In genomic region chr12:79560165-79560889, GRCh38 we compare ENCODE assay signal across 15 cellular contexts.
A peak's percentile ranks its signal among the peaks of the same experiment; 100 is the strongest.
DNase-seq lines count a peak whose midpoint lies in the region; ATAC-seq and TF ChIP-seq lines count a peak whose summit lies in the region.
"Had no signal": no experiment of that assay in that cellular context is flagged by ENCODE, and none has a peak within 500 bp of the region (broad histone marks: within the 10 kb centered on the region; RNA-seq: fewer than 3 reads in every experiment).

No MANE protein-coding gene starts in this region.

- peaks cover 14% of the 10 kb centered on the region for H3K4me1 ChIP-seq in IMR-90 (ENCODE audit: control insufficient read depth, insufficient read depth, low read length)
- H3K4me1 ChIP-seq in ascending aorta = peaks cover 0 to 39% of the 10 kb centered on the region in 2 donors
- peaks cover 4 to 54% (median 18%) of the 10 kb centered on the region in 4 donors for H3K4me1 ChIP-seq in transverse colon

- TF ChIP-seq POLR2A in IMR-90 (IDR thresholded peaks at IDR 0.05; ENCODE audit: low read depth, low read length) = no peak
- TF ChIP-seq POLR2A in transverse colon (IDR thresholded peaks at IDR 0.05) = no peak

- no peak overlapping the region for H3K4me3 ChIP-seq in IMR-90 (ENCODE audit: insufficient read depth, low read depth, low read length)
- no peak overlapping the region for H3K4me3 ChIP-seq in ascending aorta
- H3K4me3 ChIP-seq in transverse colon = no peak overlapping the region

- H2AFZ ChIP-seq in IMR-90 (replicated peaks; ENCODE audit: low read length, poor library complexity) = no peak overlapping the region

- H3K23ac ChIP-seq in IMR-90 (ENCODE audit: low read depth, low read length) = peak overlapping the region; percentile 7; the same call in 1 of the 2 replicates

- H3K36me3 ChIP-seq in IMR-90 (ENCODE audit: control insufficient read depth, insufficient read depth, low read length) (peaks cover 1% of the 10 kb centered on the region; the same call in 1 of the 2 replicates), ascending aorta (peaks cover 6 to 17% of the 10 kb centered on the region in 2 donors), transverse colon (peaks cover 0 to 3% (median 0%) of the 10 kb centered on the region in 4 donors)

- H2AK9ac ChIP-seq in IMR-90 (replicated peaks; ENCODE audit: low read depth, low read length, poor library complexity) = no peak overlapping the region

- peaks cover 4% of the 10 kb centered on the region for H3K9me3 ChIP-seq in IMR-90 (ENCODE audit: control insufficient read depth, insufficient read depth, low read length)
- peaks cover 0 to 4% of the 10 kb centered on the region in 2 donors for H3K9me3 ChIP-seq in ascending aorta
- H3K9me3 ChIP-seq in transverse colon = no peaks in the 10 kb centered on the region
- H3K9me3 ChIP-seq in CD4-positive, alpha-beta T cell (ENCODE audit: control insufficient read depth, low read length) = no peaks in the 10 kb centered on the region

- dilution Hi-C loops in IMR-90 (cut with HindIII; ENCODE audit: low sequenced_read_pairs, unreplicated experiment) = no loop called here

- no peaks in the 10 kb centered on the region for H3K27me3 Mint-ChIP-seq in mesothelial cell of epicardium (ENCODE audit: low read depth)
- no peaks in the 10 kb centered on the region for H3K27me3 Mint-ChIP-seq in CD4-positive, alpha-beta T cell

- peak overlapping the region; percentile 25; the same call in 1 of the 3 replicates for H2BK15ac ChIP-seq in IMR-90 (ENCODE audit: low read depth, low read length)

- peak overlapping the region; percentile 59; the same call in 1 of the 2 replicates for H4K5ac ChIP-seq in IMR-90 (ENCODE audit: low read depth, low read length)

- H3K18ac ChIP-seq in IMR-90 (ENCODE audit: low read depth, low read length) = peak overlapping the region; percentile 90

- TF ChIP-seq RAD21 in IMR-90 (IDR thresholded peaks at IDR 0.05; ENCODE audit: low read length) = no peak

- peak overlapping the region; percentile 49 for H3K14ac ChIP-seq in IMR-90 (replicated peaks; ENCODE audit: low read depth, low read length)

- H2AK5ac ChIP-seq in IMR-90 (ENCODE audit: low read depth, low read length) = peak overlapping the region; percentile 74; the same call in 1 of the 2 replicates

- H3K4me2 ChIP-seq in IMR-90 (ENCODE audit: low read depth, low read length) = no peak overlapping the region; the same call in 1 of the 2 replicates

- no peaks in the 10 kb centered on the region for H3K27me3 ChIP-seq in IMR-90 (ENCODE audit: control insufficient read depth, insufficient read depth, low read length)
- no peaks in the 10 kb centered on the region for H3K27me3 ChIP-seq in ascending aorta
- H3K27me3 ChIP-seq in transverse colon = no peaks in the 10 kb centered on the region
- H3K27me3 ChIP-seq in CD4-positive, alpha-beta T cell (ENCODE audit: control insufficient read depth, insufficient read depth, low read length) = no peaks in the 10 kb centered on the region

- WGBS in IMR-90 (ENCODE audit: extremely low coverage in 2 of 2, insufficient read length in 1 of 2), 2 experiments = no CpG with 5 or more reads among the region's 7 CpGs
- WGBS in transverse colon (ENCODE audit: low coverage in 1 of 2), 2 donors = 58% methylated on average over 7 of the region's 7 CpGs

- no peak overlapping the region for H3K4me3 Mint-ChIP-seq in mesothelial cell of epicardium
- no peak overlapping the region for H3K4me3 Mint-ChIP-seq in CD4-positive, alpha-beta T cell

- no peak for TF ChIP-seq EP300 in transverse colon (IDR thresholded peaks at IDR 0.05; ENCODE audit: low read depth)

- peak overlapping the region; percentile 63 for H2BK5ac ChIP-seq in IMR-90 (ENCODE audit: low read depth, low read length, poor library complexity, severe bottlenecking)

- no peak overlapping the region; the same call in 1 of the 2 replicates for H3K56ac ChIP-seq in IMR-90 (ENCODE audit: extremely low read depth, insufficient read depth, low read length)

- intact Hi-C loops in IMR-90 (cut with micrococcal nuclease) (no loop called here), ascending aorta (cut with DNase I) (no loop called here), transverse colon (cut with DNase I; ENCODE audit: low total_unique reads) (no loop called here)
- intact Hi-C loops in CD4-positive, alpha-beta T cell (cut with DNase I, micrococcal nuclease) = no loop called here

- peak overlapping the region; percentile 64 for H2BK120ac ChIP-seq in IMR-90 (ENCODE audit: low read depth, low read length)

- DNase-seq in IMR-90 (no peak), ascending aorta (ENCODE audit: low spot score in 2 of 2) (no peak), mesothelial cell of epicardium (ENCODE audit: low spot score in 2 of 2, unreplicated experiment in 2 of 2) (no peak), transverse colon (no peak)
- no peak for DNase-seq in CD4-positive, alpha-beta T cell
- no peak for DNase-seq in effector CD8-positive, alpha-beta T cell (lab: John Stamatoyannopoulos, UW)
- DNase-seq: activated CD4-positive, CD25-positive, alpha-beta regulatory T cell treated with anti-CD3 and anti-CD28 coated beads, Interleukin-2, amount 50 U/mL, for 72 hours; GDM1; H7; hippocampal formation; NCI-H1436; NCI-H774 had no signal

- H3K9ac ChIP-seq in IMR-90 (ENCODE audit: low read depth, low read length) = no peak overlapping the region; the same call in 1 of the 2 replicates

- peak overlapping the region; percentile 60 for H4K91ac ChIP-seq in IMR-90 (ENCODE audit: insufficient read depth, low read depth, low read length)

- peak overlapping the region in 1 of 2 experiments; percentile 61; a peak in 1 of 4 replicates for H4K8ac ChIP-seq in IMR-90 (ENCODE audit: low read depth in 2 of 2, low read length in 2 of 2)

- no peaks in the 10 kb centered on the region for H4K20me1 ChIP-seq in IMR-90 (ENCODE audit: insufficient read depth, low read length)

- H3K4ac ChIP-seq in IMR-90 (ENCODE audit: low read depth, low read length) = peak overlapping the region; percentile 58

- H3K36me3 Mint-ChIP-seq in mesothelial cell of epicardium = peaks cover 29% of the 10 kb centered on the region
- no peaks in the 10 kb centered on the region for H3K36me3 Mint-ChIP-seq in CD4-positive, alpha-beta T cell (ENCODE audit: low read depth)
- H3K36me3 Mint-ChIP-seq: activated naive CD4-positive, alpha-beta T cell treated with anti-CD3 and anti-CD28 coated beads, Interleukin-2, amount 50 U/mL, for 72 hours had no signal

- no TSS peak for BruUV-seq in IMR-90 (replicated peaks; lab: Mats Ljungman, UMichigan)

- TF ChIP-seq CTCF in IMR-90 (conservative IDR thresholded peaks at IDR 0.05; ENCODE audit: low read depth, low read length) (no peak), ascending aorta (IDR thresholded peaks at IDR 0.05) (no peak), mesothelial cell of epicardium (IDR thresholded peaks at IDR 0.05; ENCODE audit: unreplicated experiment) (no peak), transverse colon (IDR thresholded peaks at IDR 0.05) (no peak)
- TF ChIP-seq CTCF in CD4-positive, alpha-beta T cell (IDR thresholded peaks at IDR 0.05) = no peak

- in situ Hi-C loops in IMR-90 (cut with MboI; ENCODE audit: low sequenced_read_pairs) = no loop called here
- in situ Hi-C loops in transverse colon (cut with MboI; ENCODE audit: low pct_ligation_motif_present in 1 of 4, low pct_unique_long_range_greater_than_20kb in 1 of 4, low sequenced_read_pairs in 3 of 4) = loop anchor here in 2 of 4 donors (25.0 kb wide), 3 partner anchors 148 to 627 kb away; no protein-coding TSS in a partner anchor

- peaks cover 14% of the 10 kb centered on the region for H3K9me3 Mint-ChIP-seq in mesothelial cell of epicardium
- H3K9me3 Mint-ChIP-seq in CD4-positive, alpha-beta T cell = no peaks in the 10 kb centered on the region
- H3K9me3 Mint-ChIP-seq: activated naive CD4-positive, alpha-beta T cell treated with anti-CD3 and anti-CD28 coated beads, Interleukin-2, amount 50 U/mL, for 72 hours had no signal

- H3K9me1 ChIP-seq in IMR-90 (ENCODE audit: insufficient read depth, low read length) = no peaks in the 10 kb centered on the region

- no peak for ATAC-seq in IMR-90 (ENCODE audit: low read depth)
- no peak for ATAC-seq in CD4-positive, alpha-beta T cell (ENCODE audit: poor library complexity)
- no peak for ATAC-seq in GM19023 (IDR thresholded peaks at IDR 0.05; ENCODE audit: unreplicated experiment)
- ATAC-seq: activated naive CD4-positive, alpha-beta T cell treated with anti-CD3 and anti-CD28 coated beads, Interleukin-2, amount 50 U/mL, for 72 hours; SK-N-SH treated with all-trans-retinoic acid at 6 μM for 48 hours had no signal

- peak overlapping the region; percentile 61 for H3K27ac Mint-ChIP-seq in mesothelial cell of epicardium
- no peak overlapping the region for H3K27ac Mint-ChIP-seq in CD4-positive, alpha-beta T cell
- H3K27ac Mint-ChIP-seq: activated naive CD4-positive, alpha-beta T cell treated with anti-CD3 and anti-CD28 coated beads, Interleukin-2, amount 50 U/mL, for 72 hours had no signal

- H3K27ac ChIP-seq in IMR-90 (ENCODE audit: insufficient read depth, low read length) (no peak overlapping the region), ascending aorta (peak overlapping the region; percentile 64 to 67), transverse colon (peak overlapping the region; percentile 28 to 53 (median 42))
- no peak overlapping the region for H3K27ac ChIP-seq in CD4-positive, alpha-beta T cell (ENCODE audit: low read depth, low read length)

- H3K4me1 Mint-ChIP-seq in mesothelial cell of epicardium = peaks cover 38% of the 10 kb centered on the region
- H3K4me1 Mint-ChIP-seq in CD4-positive, alpha-beta T cell (ENCODE audit: low read depth) = no peaks in the 10 kb centered on the region

- POLR2A ChIA-PET in IMR-90 (lab: Charles Lee; ENCODE audit: unreplicated experiment) = interaction anchor here (0.6 kb wide), 1 partner anchor 188 kb away, joined by 3 read pairs; no protein-coding TSS in a partner anchor
- POLR2A ChIA-PET in CD4-positive, alpha-beta T cell (lab: Charles Lee) = no interaction called here

- peaks cover 0 to 10% of the 10 kb centered on the region in 2 experiments; a peak in 1 of 4 replicates for H3K79me1 ChIP-seq in IMR-90 (ENCODE audit: low read depth in 1 of 2, low read length in 2 of 2)

- CTCF ChIA-PET in IMR-90 (lab: Yijun Ruan, JAX) = interaction anchor here (0.7 kb wide), 2 partner anchors 136 to 140 kb away, joined by 3 to 4 read pairs; no protein-coding TSS in a partner anchor
- CTCF ChIA-PET in CD4-positive, alpha-beta T cell (lab: Charles Lee) = no interaction called here

- peak overlapping the region; percentile 90 for H2BK20ac ChIP-seq in IMR-90 (ENCODE audit: low read depth, low read length)

TF ChIP-seq in IMR-90, 13 proteins besides CTCF, POLR2A, EP300 and RAD21 (continues in another document):
- TF ChIP-seq RFX5 (IDR thresholded peaks at IDR 0.05; ENCODE audit: low read depth, low read length) = no peak
- TF ChIP-seq FOS (IDR thresholded peaks at IDR 0.05; ENCODE audit: low read depth, low read length) = no peak
- no peak for TF ChIP-seq USF2 (IDR thresholded peaks at IDR 0.05; ENCODE audit: low read depth, low read length)

Comparison
In these comparisons a context has a peak if more than half of its experiments do, and no peak if none do; other contexts are left out.
1. H3K27ac ChIP-seq: peak in ascending aorta (2 of 2) and transverse colon (4 of 4); none in IMR-90 (single experiment) and CD4-positive, alpha-beta T cell (single experiment).